In the genomic region with DNA sequence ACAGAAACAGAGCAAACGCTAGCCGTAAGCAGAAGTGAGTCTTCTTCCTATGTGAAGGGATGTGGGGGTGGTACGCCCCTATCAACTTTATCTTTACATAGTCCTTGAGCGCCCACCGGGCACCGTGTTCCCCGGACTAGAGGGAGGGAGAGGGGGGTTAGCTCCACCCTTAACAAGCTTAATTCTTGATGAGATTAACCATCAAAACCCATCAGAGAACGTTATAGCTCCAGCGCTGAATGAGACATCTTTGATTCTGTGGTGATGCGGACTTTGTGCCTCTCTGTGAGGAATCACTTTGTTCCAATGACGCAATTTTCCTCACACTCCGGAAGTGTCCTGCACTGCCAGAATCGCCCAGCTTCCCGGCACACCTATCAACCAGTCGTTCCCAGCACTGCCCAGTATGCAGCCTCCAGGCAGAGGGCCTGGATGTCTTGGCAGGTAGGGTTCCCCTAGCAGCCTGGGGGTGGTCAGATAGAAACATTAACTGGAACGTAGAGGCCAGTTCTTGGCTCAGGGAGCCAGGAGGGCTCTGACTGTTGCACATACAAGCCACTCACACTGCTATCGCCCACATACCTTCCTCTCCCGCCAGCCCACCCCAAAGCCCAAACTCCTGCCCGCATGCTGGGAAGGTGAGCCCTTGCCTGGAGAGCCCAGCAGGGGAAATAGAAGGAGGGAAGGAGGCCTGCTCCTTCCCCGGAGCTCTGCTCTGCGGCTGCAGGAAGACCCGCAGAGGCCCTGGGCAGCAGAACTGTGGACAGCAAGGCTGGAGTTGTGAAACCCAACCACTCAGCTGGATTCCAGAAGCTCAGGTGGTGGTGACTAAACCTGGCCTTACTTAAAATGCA, we compare ENCODE assay signal across 10 cellular contexts. TPM values are rescaled to one million over a fixed set of nuclear protein-coding genes. Genes with fewer than 3 reads are reported as not detected.
DNase-seq lines count a peak whose midpoint lies in the region; ATAC-seq, FAIRE-seq and TF ChIP-seq lines count a peak whose summit lies in the region.
"Had no signal": no experiment of that assay in that cellular context is flagged by ENCODE, and none has a peak within 500 bp of the region (broad histone marks: within the 10 kb centered on the region; RNA-seq: fewer than 3 reads in every experiment).

No MANE protein-coding gene starts in this region.

- H3K79me2 ChIP-seq in Karpas-422 (ENCODE audit: low read length), result peaks cover 27% of the 10 kb centered on the region

- no peaks in the 10 kb centered on the region for H3K27me3 Mint-ChIP-seq in CD4-positive, alpha-beta memory T cell
- H3K27me3 Mint-ChIP-seq in brain, result peaks cover 3% of the 10 kb centered on the region

- H3K27ac ChIP-seq in CD4-positive, alpha-beta memory T cell (ENCODE audit: low read depth, low read length), result no peak overlapping the region
- H3K27ac ChIP-seq in Karpas-422 (ENCODE audit: low read length) (no peak overlapping the region), pancreas (no peak overlapping the region), aorta (ENCODE audit: low read depth in 1 of 2, low read length in 2 of 2) (no peak overlapping the region)

- WGBS in pancreas, 2 donors, result 76 to 77% methylated on average over 22 of the region's 22 CpGs
- 89 to 91% methylated on average over 22 of the region's 22 CpGs for WGBS in aorta, 2 donors

- H3K27ac Mint-ChIP-seq in CD4-positive, alpha-beta memory T cell, result peak overlapping the region in 6 of 7 donors; percentile 35 to 94 (median 80)
- H3K27ac Mint-ChIP-seq in brain, result peak overlapping the region in 4 of 5 experiments; percentile 33 to 85 (median 55)

- no peaks in the 10 kb centered on the region for H3K9me2 ChIP-seq in Karpas-422 (replicated peaks; ENCODE audit: insufficient read depth, low read length)

- H3K9me3 ChIP-seq in CD4-positive, alpha-beta memory T cell (ENCODE audit: control insufficient read depth in 1 of 2, low read length in 2 of 2), result no peaks in the 10 kb centered on the region
- H3K9me3 ChIP-seq in Karpas-422 (ENCODE audit: low read length) (no peaks in the 10 kb centered on the region), mucosa of stomach (ENCODE audit: control insufficient read depth, low read length) (no peaks in the 10 kb centered on the region), pancreas (no peaks in the 10 kb centered on the region), aorta (ENCODE audit: control insufficient read depth, low read length) (no peaks in the 10 kb centered on the region)

- H3K9ac ChIP-seq in Karpas-422 (ENCODE audit: low read length) (no peak overlapping the region), mucosa of stomach (ENCODE audit: low read length) (peak overlapping the region; percentile 36)

- ATAC-seq in pancreas (no peak), aorta (ENCODE audit: low FRiP score) (no peak)

- H4K20me1 ChIP-seq in Karpas-422 (ENCODE audit: insufficient read depth, low read depth, low read length), result peaks cover 24% of the 10 kb centered on the region

- no peak for FAIRE-seq in pancreas (lab: Jason Lieb, UNC)
- FAIRE-seq: HTR-8/SVneo had no signal

- CTCF ChIA-PET in CD4-positive, alpha-beta memory T cell (lab: Charles Lee; ENCODE audit: partially characterized antibody), result interaction anchor here (0.6 to 2.4 kb wide), 2 partner anchors 15 to 235 kb away, joined by 3 to 11 read pairs; no protein-coding TSS in a partner anchor

- no peak overlapping the region for H2AFZ ChIP-seq in Karpas-422 (ENCODE audit: low read length)

- no peaks in the 10 kb centered on the region for H3K27me3 ChIP-seq in CD4-positive, alpha-beta memory T cell (ENCODE audit: insufficient read depth, low read length)
- H3K27me3 ChIP-seq in Karpas-422 (ENCODE audit: low read length) (no peaks in the 10 kb centered on the region), mucosa of stomach (ENCODE audit: control insufficient read depth, insufficient read depth, low read length) (no peaks in the 10 kb centered on the region), pancreas (no peaks in the 10 kb centered on the region), aorta (ENCODE audit: control insufficient read depth in 1 of 2, insufficient read depth in 2 of 2, low read length in 1 of 2) (no peaks in the 10 kb centered on the region)

- TF ChIP-seq CTCF in brain (conservative IDR thresholded peaks at IDR 0.05) (no peak), pancreas (IDR thresholded peaks at IDR 0.05) (no peak)

- H3K4me2 ChIP-seq in Karpas-422 (ENCODE audit: low read depth, low read length, poor library complexity, severe bottlenecking), result peak overlapping the region; percentile 82

- intact Hi-C loops in CD4-positive, alpha-beta memory T cell (cut with micrococcal nuclease), result loop anchor here (1.0 to 10.0 kb wide), 9 partner anchors 125 to 1613 kb away; partner anchors contain the start of genes CPSF3, GRHL1, ITGB1BP1 and KIDINS220
- intact Hi-C loops in pancreas (cut with DNase I), result loop anchor here in 1 of 3 donors (10.0 kb wide), 1 partner anchor 215 kb away; no protein-coding TSS in a partner anchor
- intact Hi-C loops in aorta (cut with DNase I), result loop anchor here in 1 of 2 donors (5.0 to 10.0 kb wide), 3 partner anchors 43 to 235 kb away; partner anchors contain the start of genes HPCAL1 and NOL10

- H3K4me3 Mint-ChIP-seq in CD4-positive, alpha-beta memory T cell, result peak overlapping the region in 6 of 8 donors; percentile 12 to 85 (median 80)
- peak overlapping the region; percentile 78 to 81 (median 80) for H3K4me3 Mint-ChIP-seq in brain

- POLR2A ChIA-PET in CD4-positive, alpha-beta memory T cell (lab: Charles Lee; ENCODE audit: partially characterized antibody), result interaction anchor here (0.6 to 5.5 kb wide), 7 partner anchors 10 to 406 kb away, joined by 3 to 50 read pairs (median 15); partner anchors contain the start of genes HPCAL1 and KLF11

- H3K4me1 ChIP-seq in CD4-positive, alpha-beta memory T cell (ENCODE audit: insufficient read depth, low read length), result peaks cover 40% of the 10 kb centered on the region
- H3K4me1 ChIP-seq in Karpas-422 (ENCODE audit: low read length), result peaks cover 27% of the 10 kb centered on the region
- peaks cover 50% of the 10 kb centered on the region for H3K4me1 ChIP-seq in mucosa of stomach (ENCODE audit: control insufficient read depth, insufficient read depth, low read length)
- H3K4me1 ChIP-seq in pancreas, result peaks cover 9 to 22% (median 12%) of the 10 kb centered on the region in 3 donors
- no peaks in the 10 kb centered on the region for H3K4me1 ChIP-seq in aorta (ENCODE audit: control insufficient read depth in 1 of 2, insufficient read depth in 2 of 2, low read length in 2 of 2)

- peaks cover 17 to 48% (median 36%) of the 10 kb centered on the region in 4 donors for H3K4me1 Mint-ChIP-seq in CD4-positive, alpha-beta memory T cell
- peaks cover 57% of the 10 kb centered on the region for H3K4me1 Mint-ChIP-seq in brain

- no peak for DNase-seq in CD4-positive, alpha-beta memory T cell
- DNase-seq in Karpas-422, result no peak
- no peak for DNase-seq in pancreas
- DNase-seq in stimulated activated naive CD4-positive, alpha-beta T cell (lab: John Stamatoyannopoulos, UW), result no peak
- DNase-seq in aorta, result no peak
- DNase-seq in effector CD8-positive, alpha-beta T cell (lab: John Stamatoyannopoulos, UW), result no peak
- DNase-seq: GF-D8 had no signal

- H3K36me3 ChIP-seq in CD4-positive, alpha-beta memory T cell (ENCODE audit: insufficient read depth, low read length), result peaks cover under 1% of the 10 kb centered on the region
- H3K36me3 ChIP-seq in Karpas-422 (ENCODE audit: insufficient read depth, low read length) (peaks cover 6% of the 10 kb centered on the region; the same call in 1 of the 2 replicates), mucosa of stomach (ENCODE audit: control insufficient read depth, insufficient read depth, low read length) (no peaks in the 10 kb centered on the region), pancreas (no peaks in the 10 kb centered on the region), aorta (ENCODE audit: control insufficient read depth in 1 of 2, insufficient read depth in 2 of 2, low read length in 1 of 2) (no peaks in the 10 kb centered on the region)

- no peaks in the 10 kb centered on the region for H3K9me3 Mint-ChIP-seq in CD4-positive, alpha-beta memory T cell
- peaks cover 0 to 4% (median 0%) of the 10 kb centered on the region in 5 experiments for H3K9me3 Mint-ChIP-seq in brain

- no peak overlapping the region for H3K4me3 ChIP-seq in CD4-positive, alpha-beta memory T cell (ENCODE audit: low read length in 2 of 2)
- H3K4me3 ChIP-seq in Karpas-422 (ENCODE audit: low read length) (peak overlapping the region; percentile 67; the same call in 1 of the 2 replicates), mucosa of stomach (ENCODE audit: low read length) (no peak overlapping the region), pancreas (no peak overlapping the region), aorta (ENCODE audit: low read length in 2 of 2) (no peak overlapping the region)

- H3K36me3 Mint-ChIP-seq in CD4-positive, alpha-beta memory T cell, result peaks cover 0 to 5% of the 10 kb centered on the region in 2 donors
- peaks cover 5% of the 10 kb centered on the region for H3K36me3 Mint-ChIP-seq in brain

RNA-seq across cellular contexts. Expression of gene ODC1, which starts 1.9 kb away (rescaled TPM):
- 10 to 100 TPM; 32.5 to 35.4 TPM for total RNA-seq in CD4-positive, alpha-beta memory T cell
- 10 to 100 TPM; 54.3 to 63.5 TPM for polyA plus RNA-seq in CD4-positive, alpha-beta memory T cell
- 247 and 289 TPM in 2 replicates for total RNA-seq in Karpas-422 (2014; rRNA removed; shearing (Covaris generic); ENCODE audit: low replicate concordance)
- polyA plus RNA-seq in brain (ENCODE audit: insufficient read depth, low read depth, low replicate concordance) (75.0 TPM), pancreas (10 to 100 TPM in 1 of 2 donors, 1 to 10 TPM in 1; 9.3 to 29.5 TPM), aorta (10 to 100 TPM; 31.6 to 45.7 TPM)
- total RNA-seq in pancreas (10 to 100 TPM; 12.9 to 52.2 (median 28.5) TPM), aorta (10 to 100 TPM; 21.3 to 46.1 TPM)
